In genomic region chr2:124317628-124318027, GRCh38 we compare ENCODE assay signal across 1 cellular context.
TF ChIP-seq lines count a peak whose summit lies in the region.

No MANE protein-coding gene starts in this region.

TF ChIP-seq in IMR-90, 13 proteins besides CTCF, POLR2A, EP300 and RAD21 (continued from another document):
- TF ChIP-seq, protein P1, sequence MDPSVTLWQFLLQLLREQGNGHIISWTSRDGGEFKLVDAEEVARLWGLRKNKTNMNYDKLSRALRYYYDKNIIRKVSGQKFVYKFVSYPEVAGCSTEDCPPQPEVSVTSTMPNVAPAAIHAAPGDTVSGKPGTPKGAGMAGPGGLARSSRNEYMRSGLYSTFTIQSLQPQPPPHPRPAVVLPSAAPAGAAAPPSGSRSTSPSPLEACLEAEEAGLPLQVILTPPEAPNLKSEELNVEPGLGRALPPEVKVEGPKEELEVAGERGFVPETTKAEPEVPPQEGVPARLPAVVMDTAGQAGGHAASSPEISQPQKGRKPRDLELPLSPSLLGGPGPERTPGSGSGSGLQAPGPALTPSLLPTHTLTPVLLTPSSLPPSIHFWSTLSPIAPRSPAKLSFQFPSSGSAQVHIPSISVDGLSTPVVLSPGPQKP (IDR thresholded peaks at IDR 0.05; ENCODE audit: borderline replicate concordance, low read depth, low read length), result no peak
